ENCODE assay signal across 10 cellular contexts in genomic region chr3:112460519-112460918, GRCh38. TPM values are rescaled to one million over a fixed set of nuclear protein-coding genes. Genes with fewer than 3 reads are reported as not detected.
DNase-seq lines count a peak whose midpoint lies in the region; ATAC-seq lines count a peak whose summit lies in the region.
"Had no signal": no experiment of that assay in that cellular context is flagged by ENCODE, and none has a peak within 500 bp of the region (broad histone marks: within the 10 kb centered on the region; RNA-seq: fewer than 3 reads in every experiment).

No MANE protein-coding gene starts in this region.

- POLR2A ChIA-PET in activated naive CD8-positive, alpha-beta T cell treated with anti-CD3 and anti-CD28 coated beads, Interleukin-2, amount 10 ng/mL, durations not matched to agents 7 days and 5 days (lab: Charles Lee) = no interaction called here

- no peaks in the 10 kb centered on the region for H3K27me3 Mint-ChIP-seq in activated naive CD8-positive, alpha-beta T cell treated with anti-CD3 and anti-CD28 coated beads, Interleukin-2, amount 10 ng/mL, durations not matched to agents 7 days and 5 days

- peaks cover 4% of the 10 kb centered on the region for H3K9me3 Mint-ChIP-seq in activated naive CD8-positive, alpha-beta T cell treated with anti-CD3 and anti-CD28 coated beads, Interleukin-2, amount 10 ng/mL, durations not matched to agents 7 days and 5 days

- peaks cover 57% of the 10 kb centered on the region for H3K4me1 Mint-ChIP-seq in activated naive CD8-positive, alpha-beta T cell treated with anti-CD3 and anti-CD28 coated beads, Interleukin-2, amount 10 ng/mL, durations not matched to agents 7 days and 5 days

- peak overlapping the region; percentile 75 for H3K27ac Mint-ChIP-seq in activated naive CD8-positive, alpha-beta T cell treated with anti-CD3 and anti-CD28 coated beads, Interleukin-2, amount 10 ng/mL, durations not matched to agents 7 days and 5 days

- H3K36me3 Mint-ChIP-seq in activated naive CD8-positive, alpha-beta T cell treated with anti-CD3 and anti-CD28 coated beads, Interleukin-2, amount 10 ng/mL, durations not matched to agents 7 days and 5 days = peaks cover 36% of the 10 kb centered on the region

- DNase-seq in activated naive CD8-positive, alpha-beta T cell treated with anti-CD3 and anti-CD28 coated beads, Interleukin-2, amount 10 ng/mL, durations not matched to agents 7 days and 5 days = no peak
- DNase-seq in SKM-1 treated with dmso at 0.1 percent for 144 hours (lab: John Stamatoyannopoulos, UW; ENCODE audit: unreplicated experiment) (no peak), 8988T (no peak), dermis blood vessel endothelial cell (no peak)
- DNase-seq in stimulated activated naive CD4-positive, alpha-beta T cell treated with Interleukin-2 at 50 U/mL for 16 hours (lab: John Stamatoyannopoulos, UW) = no peak
- DNase-seq: midbrain, trophoblast cell had no signal

- peak overlapping the region; percentile 68 for H3K4me3 Mint-ChIP-seq in activated naive CD8-positive, alpha-beta T cell treated with anti-CD3 and anti-CD28 coated beads, Interleukin-2, amount 10 ng/mL, durations not matched to agents 7 days and 5 days

- peak; percentile 37 for ATAC-seq in GM18508 (IDR thresholded peaks at IDR 0.05; ENCODE audit: insufficient read depth, unreplicated experiment)
- ATAC-seq in GM21360 (IDR thresholded peaks at IDR 0.05; ENCODE audit: unreplicated experiment) = peak; percentile 39
- peak; percentile 41 for ATAC-seq in HG03135 (IDR thresholded peaks at IDR 0.05; ENCODE audit: unreplicated experiment)
- no peak for ATAC-seq in activated naive CD8-positive, alpha-beta T cell treated with anti-CD3 and anti-CD28 coated beads, Interleukin-2, amount 10 ng/mL, durations not matched to agents 7 days and 5 days (ENCODE audit: low read depth)

RNA-seq across cellular contexts. Expression of gene BTLA, which starts 38.8 kb away (rescaled TPM):
- total RNA-seq in activated naive CD8-positive, alpha-beta T cell treated with anti-CD3 and anti-CD28 coated beads, Interleukin-2, amount 10 ng/mL, durations not matched to agents 7 days and 5 days = 10 to 100 TPM; 27.8 to 29.8 TPM
- total RNA-seq in dermis blood vessel endothelial cell = under 0.01 and 0.05 TPM in 2 replicates

Comparison
In these comparisons a context has a peak if more than half of its experiments do, and no peak if none do; other contexts are left out.
1. RNA of gene BTLA, which starts 38.8 kb away (total RNA-seq): 27.8 to 29.8 TPM in activated naive CD8-positive, alpha-beta T cell treated with anti-CD3 and anti-CD28 coated beads, Interleukin-2, amount 10 ng/mL, durations not matched to agents 7 days and 5 days; under 0.01 to 0.05 TPM in dermis blood vessel endothelial cell; every median in the first group is over 10 times any median in the second.